9 cellular contexts compared by ENCODE assay signal in genomic region chr14:34301107-34301734, GRCh38.
DNase-seq lines count a peak whose midpoint lies in the region; ATAC-seq and TF ChIP-seq lines count a peak whose summit lies in the region.
"Had no signal": no experiment of that assay in that cellular context is flagged by ENCODE, and none has a peak within 500 bp of the region (broad histone marks: within the 10 kb centered on the region; RNA-seq: fewer than 3 reads in every experiment).

No MANE protein-coding gene starts in this region.

- no peak overlapping the region for H3K27ac Mint-ChIP-seq in GM23338

- H4K20me1 ChIP-seq in GM23338 (replicated peaks; ENCODE audit: insufficient read depth), result no peaks in the 10 kb centered on the region

- no peak overlapping the region for H3K4me2 ChIP-seq in GM23338

- peaks cover 19% of the 10 kb centered on the region for H3K9me3 Mint-ChIP-seq in GM23338
- H3K9me3 Mint-ChIP-seq in activated T-cell treated with anti-CD3 and anti-CD28 coated beads, Interleukin-2, amount 50 U/mL, for 4 hours, result no peaks in the 10 kb centered on the region

- H3K9me2 ChIP-seq in GM23338 (ENCODE audit: insufficient read depth), result no peaks in the 10 kb centered on the region; the same call in 1 of the 2 replicates

- TF ChIP-seq POLR2A in vagina (IDR thresholded peaks at IDR 0.05), result no peak

- H3K4me1 Mint-ChIP-seq in GM23338, result peaks cover 10% of the 10 kb centered on the region
- no peaks in the 10 kb centered on the region for H3K4me1 Mint-ChIP-seq in activated T-cell treated with anti-CD3 and anti-CD28 coated beads, Interleukin-2, amount 50 U/mL, for 4 hours (ENCODE audit: low read depth)

- H3F3A ChIP-seq in GM23338 (replicated peaks; ENCODE audit: low read depth), result no peaks in the 10 kb centered on the region

- H3K27me3 Mint-ChIP-seq in GM23338 (ENCODE audit: insufficient read depth, low read depth, poor library complexity), result peaks cover 15% of the 10 kb centered on the region
- H3K27me3 Mint-ChIP-seq in activated T-cell treated with anti-CD3 and anti-CD28 coated beads, Interleukin-2, amount 50 U/mL, for 4 hours (ENCODE audit: low read depth), result peaks cover 9% of the 10 kb centered on the region

- H3K9me3 ChIP-seq in vagina, result no peaks in the 10 kb centered on the region

- intact Hi-C loops in vagina (cut with DNase I), result no loop called here

- no peak overlapping the region for H2AFZ ChIP-seq in GM23338

- no peaks in the 10 kb centered on the region for H3K36me3 ChIP-seq in GM23338 (ENCODE audit: insufficient read depth)
- H3K36me3 ChIP-seq in vagina, result no peaks in the 10 kb centered on the region

- ATAC-seq in GM23338 (peak; percentile 59), GM18870 (IDR thresholded peaks at IDR 0.05; ENCODE audit: unreplicated experiment) (no peak)
- ATAC-seq in activated T-cell treated with anti-CD3 and anti-CD28 coated beads, Interleukin-2, amount 50 U/mL, for 4 hours, result no peak

- no peak overlapping the region for H3K4me3 Mint-ChIP-seq in GM23338
- H3K4me3 Mint-ChIP-seq in activated T-cell treated with anti-CD3 and anti-CD28 coated beads, Interleukin-2, amount 50 U/mL, for 4 hours, result no peak overlapping the region

- TF ChIP-seq CTCF in GM23338 (conservative IDR thresholded peaks at IDR 0.05; ENCODE audit: low read depth in 2 of 2) (peak; percentile 73 to 93), vagina (IDR thresholded peaks at IDR 0.05) (peak in 2 of 3 experiments; percentile 13 to 25)

- no peak overlapping the region for H3K4me3 ChIP-seq in GM23338
- no peak overlapping the region for H3K4me3 ChIP-seq in vagina

- no peaks in the 10 kb centered on the region for H3K27me3 ChIP-seq in GM23338 (ENCODE audit: insufficient read depth)
- no peaks in the 10 kb centered on the region for H3K27me3 ChIP-seq in vagina

- H3K36me3 Mint-ChIP-seq in GM23338 (ENCODE audit: low read depth), result peaks cover 18% of the 10 kb centered on the region
- H3K36me3 Mint-ChIP-seq in activated T-cell treated with anti-CD3 and anti-CD28 coated beads, Interleukin-2, amount 50 U/mL, for 4 hours (ENCODE audit: insufficient read depth), result no peaks in the 10 kb centered on the region

- H3K4me1 ChIP-seq in GM23338 (ENCODE audit: insufficient read depth), result 0 out of 2 replicates have a peak, but pooled peaks cover 5% of the 10 kb centered on the region
- H3K4me1 ChIP-seq in vagina, result no peaks in the 10 kb centered on the region

- no peak overlapping the region for H3K27ac ChIP-seq in GM23338 (ENCODE audit: low read depth)
- H3K27ac ChIP-seq in vagina, result no peak overlapping the region

- H3K79me2 ChIP-seq in GM23338 (replicated peaks; ENCODE audit: insufficient read depth), result no peaks in the 10 kb centered on the region

- DNase-seq in COLO668 (lab: John Stamatoyannopoulos, UW; ENCODE audit: unreplicated experiment), result peak; percentile 47
- peak; percentile 76 for DNase-seq in GM23338 (ENCODE audit: low spot score)
- peak; percentile 78 for DNase-seq in NCI-H2227 (lab: John Stamatoyannopoulos, UW; ENCODE audit: unreplicated experiment)
- DNase-seq in astrocyte of the hippocampus (ENCODE audit: low read depth, low spot score), result peak; percentile 78
- peak; percentile 56 for DNase-seq in kidney tubule cell (ENCODE audit: low spot score)
- DNase-seq in vagina (ENCODE audit: extremely low spot score in 2 of 2), result no peak
- no peak for DNase-seq in activated T-cell treated with anti-CD3 and anti-CD28 coated beads, Interleukin-2, amount 50 U/mL, for 4 hours
- DNase-seq: left cardiac atrium had no signal

TF ChIP-seq in GM23338, 12 proteins besides CTCF, POLR2A, EP300 and RAD21 (continues in another document):
- TF ChIP-seq ZNF462 (CRISPR knock-in tag; IDR thresholded peaks at IDR 0.05) (no peak), JUNB (IDR thresholded peaks at IDR 0.05; ENCODE audit: unreplicated experiment) (no peak), ZNF114 (CRISPR knock-in tag; IDR thresholded peaks at IDR 0.05) (no peak), NANOG (IDR thresholded peaks at IDR 0.05; ENCODE audit: borderline replicate concordance) (no peak), EZH2phosphoT487 (IDR thresholded peaks at IDR 0.05; ENCODE audit: unreplicated experiment) (no peak), REST (IDR thresholded peaks at IDR 0.05; ENCODE audit: unreplicated experiment) (no peak), ZNF331 (CRISPR knock-in tag; IDR thresholded peaks at IDR 0.05; ENCODE audit: low read depth) (no peak), EZH2 (IDR thresholded peaks at IDR 0.05; ENCODE audit: low read depth, unreplicated experiment) (no peak), STAT1 (IDR thresholded peaks at IDR 0.05; ENCODE audit: unreplicated experiment) (no peak)

Comparison
In these comparisons a context has a peak if more than half of its experiments do, and no peak if none do; other contexts are left out.
1. DNase-seq: peak in COLO668 (single experiment), GM23338 (single experiment), NCI-H2227 (single experiment), astrocyte of the hippocampus (single experiment) and kidney tubule cell (single experiment); none in vagina (0 of 2) and activated T-cell treated with anti-CD3 and anti-CD28 coated beads, Interleukin-2, amount 50 U/mL, for 4 hours (single experiment).